In the genomic region with DNA sequence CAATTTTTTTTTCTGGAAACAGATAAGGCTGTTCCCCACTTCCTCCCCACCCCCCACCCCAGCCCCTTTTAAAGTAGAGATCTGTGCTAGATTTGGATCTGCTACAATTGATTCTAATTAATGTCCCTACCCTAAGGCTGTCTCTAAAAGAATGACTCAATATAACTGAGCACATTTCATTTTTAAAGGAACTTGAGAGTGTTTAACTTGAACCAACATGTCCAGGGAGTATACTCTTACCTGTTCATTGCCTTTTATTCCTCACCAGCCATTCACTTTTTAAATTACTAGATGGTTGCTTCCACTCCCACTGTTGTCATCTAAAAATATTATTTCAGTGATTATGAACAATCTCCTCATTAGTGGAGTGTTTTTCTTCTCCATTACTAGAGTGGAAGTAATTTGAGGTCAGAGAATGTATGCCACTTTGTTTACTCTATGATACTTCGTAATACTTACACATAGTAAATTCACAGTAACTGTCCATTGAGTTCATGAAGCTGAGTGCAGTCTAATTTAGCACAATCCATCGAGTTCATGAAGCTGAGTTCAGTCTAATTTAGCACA, we compare ENCODE assay signal across 14 cellular contexts.
"Had no signal": no experiment of that assay in that cellular context is flagged by ENCODE, and none has a peak within 500 bp of the region (broad histone marks: within the 10 kb centered on the region; RNA-seq: fewer than 3 reads in every experiment).

No MANE protein-coding gene starts in this region.

- H3K9me3 Mint-ChIP-seq: activated B cell treated with CpG ODN at 0.5 μM for 24 hours; activated CD4-positive, alpha-beta T cell treated with anti-CD3 and anti-CD28 coated beads, Interleukin-2, amount 10 ng/mL, durations not matched to agents 24 days and 14 days; activated naive CD4-positive, alpha-beta T cell treated with anti-CD3 and anti-CD28 coated beads, Interleukin-2, amount 50 U/mL, for 24 hours; brain; neural crest cell had no signal

- H3K27ac ChIP-seq: gastrocnemius medialis, ovary had no signal

- H3K4me3 ChIP-seq: gastrocnemius medialis, ovary had no signal

- H3K4me3 Mint-ChIP-seq: activated B cell treated with CpG ODN at 0.5 μM for 24 hours; activated CD4-positive, alpha-beta T cell treated with anti-CD3 and anti-CD28 coated beads, Interleukin-2, amount 10 ng/mL, durations not matched to agents 24 days and 14 days; activated naive CD4-positive, alpha-beta T cell treated with anti-CD3 and anti-CD28 coated beads, Interleukin-2, amount 50 U/mL, for 24 hours; brain; neural crest cell had no signal

- DNase-seq: activated B cell treated with CpG ODN at 0.5 μM for 24 hours; activated CD4-positive, alpha-beta T cell treated with anti-CD3 and anti-CD28 coated beads, Interleukin-2, amount 10 ng/mL, durations not matched to agents 24 days and 14 days; activated effector memory CD4-positive, alpha-beta T cell treated with Interleukin-2 at 50 U/mL for 16 hours; amygdala; gastrocnemius medialis; kidney glomerular epithelial cell; ovary; stimulated activated CD4-positive, alpha-beta T cell treated with anti-CD3 and anti-CD28 coated beads, Interleukin-2, amount 100 ng/mL, for 48 hours; stimulated activated naive CD4-positive, alpha-beta T cell treated with Interleukin-2 at 50 U/mL for 16 hours; T-helper 2 cell had no signal

- H3K9me3 ChIP-seq: gastrocnemius medialis, ovary had no signal

- H3K27ac Mint-ChIP-seq: activated B cell treated with CpG ODN at 0.5 μM for 24 hours; activated CD4-positive, alpha-beta T cell treated with anti-CD3 and anti-CD28 coated beads, Interleukin-2, amount 10 ng/mL, durations not matched to agents 24 days and 14 days; activated naive CD4-positive, alpha-beta T cell treated with anti-CD3 and anti-CD28 coated beads, Interleukin-2, amount 50 U/mL, for 24 hours; brain had no signal

- H3K27me3 Mint-ChIP-seq: activated B cell treated with CpG ODN at 0.5 μM for 24 hours; activated CD4-positive, alpha-beta T cell treated with anti-CD3 and anti-CD28 coated beads, Interleukin-2, amount 10 ng/mL, durations not matched to agents 24 days and 14 days; activated naive CD4-positive, alpha-beta T cell treated with anti-CD3 and anti-CD28 coated beads, Interleukin-2, amount 50 U/mL, for 24 hours had no signal

- H3K27me3 ChIP-seq: gastrocnemius medialis, ovary had no signal

- H3K4me1 ChIP-seq: gastrocnemius medialis had no signal

- ATAC-seq: gastrocnemius medialis had no signal

- FAIRE-seq: TTC549 had no signal

- H3K36me3 ChIP-seq: gastrocnemius medialis, ovary had no signal

- H3K4me1 Mint-ChIP-seq: brain, neural crest cell had no signal

- H3K36me3 Mint-ChIP-seq: activated naive CD4-positive, alpha-beta T cell treated with anti-CD3 and anti-CD28 coated beads, Interleukin-2, amount 50 U/mL, for 24 hours; brain had no signal
